ENCODE assay signal across 9 cellular contexts in genomic region chr11:62725686-62726085, GRCh38. TPM values are rescaled to one million over a fixed set of nuclear protein-coding genes. Genes with fewer than 3 reads are reported as not detected.
A peak's percentile ranks its signal among the peaks of the same experiment; 100 is the strongest.
DNase-seq lines count a peak whose midpoint lies in the region; ATAC-seq and TF ChIP-seq lines count a peak whose summit lies in the region.
"Had no signal": no experiment of that assay in that cellular context is flagged by ENCODE, and none has a peak within 500 bp of the region (broad histone marks: within the 10 kb centered on the region; RNA-seq: fewer than 3 reads in every experiment).

No MANE protein-coding gene starts in this region.

- no peaks in the 10 kb centered on the region for H3K9me3 Mint-ChIP-seq in T-cell

- H3K36me3 Mint-ChIP-seq in T-cell = peaks cover 51% of the 10 kb centered on the region

- TF ChIP-seq POLR2A in gastroesophageal sphincter (IDR thresholded peaks at IDR 0.05) = no peak

- H3K27ac Mint-ChIP-seq in T-cell = peak overlapping the region; percentile 81

- no peaks in the 10 kb centered on the region for H3K27me3 Mint-ChIP-seq in T-cell

- H3K4me3 ChIP-seq in HAP-1 (peak overlapping the region; percentile 57), gastroesophageal sphincter (peak overlapping the region; percentile 77 to 98), skeletal muscle satellite cell (ENCODE audit: low read length) (peak overlapping the region; percentile 85)

- peak overlapping the region; percentile 91 for H3K9ac ChIP-seq in skeletal muscle satellite cell (ENCODE audit: low read depth, low read length)

- H3K4me2 ChIP-seq in skeletal muscle satellite cell (ENCODE audit: low read length) = peak overlapping the region; percentile 96

- POLR2A ChIA-PET in T-cell (lab: Charles Lee) = no interaction called here

- no peaks in the 10 kb centered on the region for H3K27me3 ChIP-seq in HAP-1 (ENCODE audit: low read depth)
- no peaks in the 10 kb centered on the region for H3K27me3 ChIP-seq in gastroesophageal sphincter
- no peaks in the 10 kb centered on the region for H3K27me3 ChIP-seq in skeletal muscle satellite cell (ENCODE audit: control insufficient read depth, insufficient read depth, low read length)

- ATAC-seq in T-cell (replicated peaks in 1 of 4) (no peak), gastroesophageal sphincter (no peak), HG02759 (IDR thresholded peaks at IDR 0.05; ENCODE audit: unreplicated experiment) (no peak), HG03571 (IDR thresholded peaks at IDR 0.05; ENCODE audit: unreplicated experiment) (no peak)

- DNase-seq in HAP-1 (ENCODE audit: low spot score in 2 of 2) = peak; percentile 41 to 58
- DNase-seq in T-cell = no peak
- no peak for DNase-seq in caudate nucleus (lab: John Stamatoyannopoulos, UW)
- no peak for DNase-seq in NCI-H2081 (lab: John Stamatoyannopoulos, UW)
- DNase-seq: NCI-H2171 had no signal

- in situ Hi-C loops in HAP-1 (cut with MboI; ENCODE audit: low sequenced_read_pairs) = loop anchor here (10.0 kb wide), 1 partner anchor 149 kb away; no protein-coding TSS in a partner anchor

- CTCF ChIA-PET in T-cell (lab: Charles Lee) = interaction anchor here in 1 of 2 donors (0.8 to 2.8 kb wide), 3 partner anchors 17 to 61 kb away, joined by 3 to 10 read pairs (median 4); partner anchors contain the start of gene ZBTB3

- H3K27ac ChIP-seq in gastroesophageal sphincter (peak overlapping the region; percentile 11 to 98 (median 96)), caudate nucleus (ENCODE audit: low read depth, low read length) (no peak overlapping the region)

- no peak for TF ChIP-seq EP300 in gastroesophageal sphincter (IDR thresholded peaks at IDR 0.05)

- peak overlapping the region; percentile 95 to 98 (median 98) for H3K4me3 Mint-ChIP-seq in T-cell

- H3K36me3 ChIP-seq in HAP-1 (replicated peaks) (peaks cover 53% of the 10 kb centered on the region), gastroesophageal sphincter (peaks cover 14 to 38% of the 10 kb centered on the region in 2 donors), skeletal muscle satellite cell (ENCODE audit: insufficient read depth, low read length) (peaks cover 46% of the 10 kb centered on the region)

- no peaks in the 10 kb centered on the region for H3K9me3 ChIP-seq in HAP-1
- no peaks in the 10 kb centered on the region for H3K9me3 ChIP-seq in gastroesophageal sphincter
- no peaks in the 10 kb centered on the region for H3K9me3 ChIP-seq in skeletal muscle satellite cell (replicated peaks; ENCODE audit: low read length)

- H3K4me1 ChIP-seq in HAP-1 (peaks cover 9% of the 10 kb centered on the region), gastroesophageal sphincter (peaks cover 0 to 64% (median 19%) of the 10 kb centered on the region in 3 donors), skeletal muscle satellite cell (ENCODE audit: control insufficient read depth, insufficient read depth, low read length) (peaks cover 17% of the 10 kb centered on the region)

- H3K4me1 Mint-ChIP-seq in T-cell = peaks cover 50 to 68% (median 64%) of the 10 kb centered on the region in 3 donors

- no peak for TF ChIP-seq CTCF in gastroesophageal sphincter (IDR thresholded peaks at IDR 0.05)

- WGBS in gastroesophageal sphincter (ENCODE audit: low coverage in 1 of 2), 2 donors = 0% methylated on average over 7 to 8 of the region's 8 CpGs

RNA-seq across cellular contexts. Expression of gene HNRNPUL2, which starts 1.6 kb away (rescaled TPM):
- total RNA-seq in T-cell = 10 to 100 TPM; 45.8 to 67.8 (median 62.7) TPM
- 10 to 100 TPM; 24.2 to 43.7 (median 31.0) TPM for total RNA-seq in gastroesophageal sphincter
- 7.9 and 10.9 TPM in 2 replicates for total RNA-seq in skeletal muscle satellite cell (2012; rRNA removed)

RNA-seq across cellular contexts. Expression of gene TTC9C, which starts 2.6 kb away (rescaled TPM):
- total RNA-seq in T-cell (10 to 100 TPM; 15.4 to 54.5 (median 44.6) TPM), gastroesophageal sphincter (10 to 100 TPM; 12.5 to 20.5 (median 19.8) TPM)
- 34.2 and 45.4 TPM in 2 replicates for total RNA-seq in skeletal muscle satellite cell (2012; rRNA removed)

RNA-seq across cellular contexts. Expression of gene GNG3, which starts 18.2 kb away (rescaled TPM):
- total RNA-seq in T-cell (not detected), gastroesophageal sphincter (not detected)
- total RNA-seq in skeletal muscle satellite cell (2012; rRNA removed) = not detected in 2 replicates

RNA-seq across cellular contexts. Expression of gene BSCL2, which starts 18.5 kb away (rescaled TPM):
- 10 to 100 TPM; 21.9 to 43.7 (median 37.3) TPM for total RNA-seq in T-cell
- 10 to 100 TPM; 25.7 to 37.8 (median 29.2) TPM for total RNA-seq in gastroesophageal sphincter
- total RNA-seq in skeletal muscle satellite cell (2012; rRNA removed) = 32.1 and 33.0 TPM in 2 replicates

RNA-seq across cellular contexts. Expression of gene ZBTB3, which starts 28.3 kb away (rescaled TPM):
- total RNA-seq in T-cell (10 to 100 TPM in 3 of 5 donors, 1 to 10 TPM in 2; 5.9 to 24.6 (median 22.9) TPM), gastroesophageal sphincter (10 to 100 TPM in 3 of 4 donors, 1 to 10 TPM in 1; 8.8 to 15.8 (median 12.3) TPM)
- total RNA-seq in skeletal muscle satellite cell (2012; rRNA removed) = 11.9 and 12.7 TPM in 2 replicates

Comparison
In these comparisons a context has a peak if more than half of its experiments do, and no peak if none do; other contexts are left out.
1. DNase-seq: peak in HAP-1 (2 of 2); none in T-cell (0 of 34), caudate nucleus (0 of 61) and NCI-H2081 (0 of 2).
2. Peak in every context shown above with its lines, with median percentiles within 50 percentile points of each other: H3K4me3 ChIP-seq.